1 cellular context compared by ENCODE assay signal in the genomic region with DNA sequence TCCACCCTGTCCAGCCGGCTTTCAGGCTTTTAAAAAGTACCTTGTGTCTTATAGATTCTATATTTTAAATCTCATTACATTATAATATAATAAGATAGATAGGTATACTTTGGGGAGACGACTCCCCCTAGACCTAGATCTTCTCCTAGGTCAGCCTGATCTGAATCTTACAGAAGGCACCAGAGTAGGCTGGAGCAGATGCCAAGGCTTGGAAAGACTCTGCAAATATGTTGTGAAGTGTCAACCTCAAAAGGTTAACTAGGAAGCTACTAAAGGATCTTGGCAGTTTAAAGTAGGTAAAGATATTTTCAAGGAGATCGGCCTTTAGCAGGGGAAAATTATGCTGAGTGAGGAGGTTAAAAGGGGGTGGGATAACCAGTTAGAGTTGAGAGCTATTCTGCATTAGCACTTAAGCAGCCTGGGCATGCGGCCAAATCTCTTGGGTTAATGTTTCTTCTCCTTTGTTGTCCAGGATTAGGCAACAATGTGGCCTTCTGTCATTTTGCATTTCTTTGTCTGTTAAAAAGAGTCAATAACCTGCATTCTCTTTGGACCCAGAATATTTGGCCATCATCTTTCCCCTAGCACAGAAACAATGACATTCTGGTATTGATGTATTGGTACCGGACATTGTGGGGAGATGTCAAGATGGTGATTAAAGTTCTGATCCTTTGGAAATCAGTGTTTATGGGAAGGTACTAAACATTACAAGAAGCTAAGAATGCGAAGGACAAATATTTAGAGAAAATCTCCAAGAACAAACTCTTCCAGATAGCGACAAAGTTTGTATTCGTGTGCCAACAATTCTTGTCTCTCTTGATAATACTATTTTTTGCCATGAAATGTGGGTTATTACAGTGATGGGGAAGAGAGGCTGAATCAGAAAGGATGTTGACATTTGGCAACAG.
TF ChIP-seq lines count a peak whose summit lies in the region.

No MANE protein-coding gene starts in this region.

TF ChIP-seq in IMR-90, 13 proteins besides CTCF, POLR2A, EP300 and RAD21:
- TF ChIP-seq MXI1 (IDR thresholded peaks at IDR 0.05; ENCODE audit: borderline replicate concordance, low read depth, low read length) (no peak), FOS (IDR thresholded peaks at IDR 0.05; ENCODE audit: low read depth, low read length) (no peak), RCOR1 (IDR thresholded peaks at IDR 0.05; ENCODE audit: insufficient replicate concordance, low read length) (no peak), CHD1 (IDR thresholded peaks at IDR 0.05; ENCODE audit: low read depth, low read length) (no peak), SMC3 (IDR thresholded peaks at IDR 0.05; ENCODE audit: low read depth, low read length) (no peak), MAFK (IDR thresholded peaks at IDR 0.05; ENCODE audit: low read depth, low read length) (no peak), MAZ (IDR thresholded peaks at IDR 0.05; ENCODE audit: borderline replicate concordance, low read depth, low read length) (no peak), BHLHE40 (IDR thresholded peaks at IDR 0.05; ENCODE audit: low read depth, low read length) (no peak), NFE2L2 (IDR thresholded peaks at IDR 0.05; ENCODE audit: low read depth, low read length) (no peak), RFX5 (IDR thresholded peaks at IDR 0.05; ENCODE audit: low read depth, low read length) (no peak), CEBPB (IDR thresholded peaks at IDR 0.05; ENCODE audit: low read depth, low read length) (no peak)
- TF ChIP-seq, protein P1, sequence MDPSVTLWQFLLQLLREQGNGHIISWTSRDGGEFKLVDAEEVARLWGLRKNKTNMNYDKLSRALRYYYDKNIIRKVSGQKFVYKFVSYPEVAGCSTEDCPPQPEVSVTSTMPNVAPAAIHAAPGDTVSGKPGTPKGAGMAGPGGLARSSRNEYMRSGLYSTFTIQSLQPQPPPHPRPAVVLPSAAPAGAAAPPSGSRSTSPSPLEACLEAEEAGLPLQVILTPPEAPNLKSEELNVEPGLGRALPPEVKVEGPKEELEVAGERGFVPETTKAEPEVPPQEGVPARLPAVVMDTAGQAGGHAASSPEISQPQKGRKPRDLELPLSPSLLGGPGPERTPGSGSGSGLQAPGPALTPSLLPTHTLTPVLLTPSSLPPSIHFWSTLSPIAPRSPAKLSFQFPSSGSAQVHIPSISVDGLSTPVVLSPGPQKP (IDR thresholded peaks at IDR 0.05; ENCODE audit: borderline replicate concordance, low read depth, low read length): no peak
- TF ChIP-seq, protein P2, sequence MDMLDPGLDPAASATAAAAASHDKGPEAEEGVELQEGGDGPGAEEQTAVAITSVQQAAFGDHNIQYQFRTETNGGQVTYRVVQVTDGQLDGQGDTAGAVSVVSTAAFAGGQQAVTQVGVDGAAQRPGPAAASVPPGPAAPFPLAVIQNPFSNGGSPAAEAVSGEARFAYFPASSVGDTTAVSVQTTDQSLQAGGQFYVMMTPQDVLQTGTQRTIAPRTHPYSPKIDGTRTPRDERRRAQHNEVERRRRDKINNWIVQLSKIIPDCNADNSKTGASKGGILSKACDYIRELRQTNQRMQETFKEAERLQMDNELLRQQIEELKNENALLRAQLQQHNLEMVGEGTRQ (IDR thresholded peaks at IDR 0.05; ENCODE audit: low read depth, low read length): no peak
